Comparison of ENCODE assay signal across 9 cellular contexts in genomic region chr2:61443342-61444041, GRCh38. TPM values are rescaled to one million over a fixed set of nuclear protein-coding genes. Genes with fewer than 3 reads are reported as not detected.
DNase-seq lines count a peak whose midpoint lies in the region; ATAC-seq and TF ChIP-seq lines count a peak whose summit lies in the region.
"Had no signal": no experiment of that assay in that cellular context is flagged by ENCODE, and none has a peak within 500 bp of the region (broad histone marks: within the 10 kb centered on the region; RNA-seq: fewer than 3 reads in every experiment).

No MANE protein-coding gene starts in this region.

- H3K36me3 Mint-ChIP-seq in endodermal cell (ENCODE audit: low read depth): peaks cover 28% of the 10 kb centered on the region

- no peaks in the 10 kb centered on the region for H3K27me3 ChIP-seq in endodermal cell (ENCODE audit: control insufficient read depth, insufficient read depth, low read length, poor library complexity, severe bottlenecking)

- peaks cover 6% of the 10 kb centered on the region for H3K9me3 Mint-ChIP-seq in endodermal cell

- H3K4me3 Mint-ChIP-seq in endodermal cell: no peak overlapping the region

- H3K27me3 Mint-ChIP-seq in endodermal cell (ENCODE audit: insufficient read depth): no peaks in the 10 kb centered on the region

- H3K9ac ChIP-seq in endodermal cell (ENCODE audit: extremely low read depth, low read length, poor library complexity, severe bottlenecking): no peak overlapping the region

- 94 to 100% methylated on average over 4 to 7 of the region's 7 CpGs for WGBS in endodermal cell (ENCODE audit: insufficient coverage in 1 of 2, insufficient read length in 1 of 2), 2 experiments

- ATAC-seq in GM21423 (IDR thresholded peaks at IDR 0.05; ENCODE audit: unreplicated experiment) (peak; percentile 88), HG03520 (IDR thresholded peaks at IDR 0.05; ENCODE audit: unreplicated experiment) (peak; percentile 95)

- no peaks in the 10 kb centered on the region for H3K4me1 ChIP-seq in endodermal cell (ENCODE audit: control insufficient read depth, insufficient read depth, low read length)

- H3K27ac Mint-ChIP-seq in endodermal cell: no peak overlapping the region

- no peaks in the 10 kb centered on the region for H3K9me3 ChIP-seq in endodermal cell (ENCODE audit: control insufficient read depth, low read length)

- DNase-seq in GM12864 (ENCODE audit: low read depth): peak; percentile 75
- peak; percentile 16 for DNase-seq in endodermal cell
- no peak for DNase-seq in DMS114 treated with DMSO at 0.1 percent for 48 hours (lab: John Stamatoyannopoulos, UW; ENCODE audit: unreplicated experiment)
- DNase-seq in effector CD8-positive, alpha-beta T cell (lab: John Stamatoyannopoulos, UW): no peak
- no peak for DNase-seq in activated CD4-positive, alpha-beta T cell treated with anti-CD3 and anti-CD28 coated beads, Interleukin-2, amount 50 U/mL, for 4 hours
- DNase-seq in foreskin melanocyte: no peak

- no peak overlapping the region for H3K27ac ChIP-seq in endodermal cell (ENCODE audit: low read depth, low read length)
- H3K27ac ChIP-seq: SK-N-MC had no signal

- H3K36me3 ChIP-seq in endodermal cell (ENCODE audit: control insufficient read depth, insufficient read depth, low read length): peaks cover 20% of the 10 kb centered on the region

- no peak overlapping the region; the same call in 1 of the 2 replicates for H3K4me3 ChIP-seq in GM12864 (ENCODE audit: low read depth, low read length)
- H3K4me3 ChIP-seq in endodermal cell (ENCODE audit: low read length): no peak overlapping the region
- H3K4me3 ChIP-seq: SK-N-MC had no signal

- no peak for TF ChIP-seq CTCF in GM12864 (IDR thresholded peaks at IDR 0.05; ENCODE audit: low read depth, low read length, missing control alignments)
- no peak for TF ChIP-seq CTCF in endodermal cell (conservative IDR thresholded peaks at IDR 0.05)

- peaks cover 6% of the 10 kb centered on the region for H3K4me1 Mint-ChIP-seq in endodermal cell

RNA-seq across cellular contexts. Expression of gene USP34, which starts 27.4 kb away (rescaled TPM):
- total RNA-seq in endodermal cell: 100 to 1,000 TPM; 105 to 120 TPM
- 66.8 TPM for polyA plus RNA-seq in endodermal cell (2013, experiment 1 of 2)
- polyA plus RNA-seq in endodermal cell (2013, experiment 2 of 2): 68.2 TPM

Comparison
In these comparisons a context has a peak if more than half of its experiments do, and no peak if none do; other contexts are left out.
1. DNase-seq: peak in GM12864 (single experiment) and endodermal cell (single experiment); none in DMS114 treated with DMSO at 0.1 percent for 48 hours (single experiment), effector CD8-positive, alpha-beta T cell (single experiment), activated CD4-positive, alpha-beta T cell treated with anti-CD3 and anti-CD28 coated beads, Interleukin-2, amount 50 U/mL, for 4 hours (0 of 2) and foreskin melanocyte (single experiment).